Comparison of ENCODE assay signal across 8 cellular contexts in genomic region chr13:29594710-29595379, GRCh38. TPM values are rescaled to one million over a fixed set of nuclear protein-coding genes. Genes with fewer than 3 reads are reported as not detected.
DNase-seq lines count a peak whose midpoint lies in the region; ATAC-seq and TF ChIP-seq lines count a peak whose summit lies in the region.

No MANE protein-coding gene starts in this region.

- peak overlapping the region; percentile 60 to 76 (median 61) for H3K9ac ChIP-seq in skeletal muscle tissue (ENCODE audit: low read depth in 1 of 3, low read length in 3 of 3)

- H3K27me3 Mint-ChIP-seq in Calu3 (ENCODE audit: unreplicated experiment), result no peaks in the 10 kb centered on the region
- peaks cover 7% of the 10 kb centered on the region for H3K27me3 Mint-ChIP-seq in T-helper 1 cell treated with Interleukin-12 subunit alpha and Interleukin-12 subunit beta and Interleukin-4 antibody, amounts not matched to agents 30 μg/mL and 1 μg/mL, for 36 hours (ENCODE audit: low read depth)

- intact Hi-C loops in Calu3 (cut with micrococcal nuclease; ENCODE audit: unreplicated experiment), result loop anchor here (5.0 kb wide), 1 partner anchor 48 kb away; no protein-coding TSS in a partner anchor

- no peaks in the 10 kb centered on the region for H3K9me3 Mint-ChIP-seq in Calu3 (ENCODE audit: low read depth, unreplicated experiment)
- H3K9me3 Mint-ChIP-seq in T-helper 1 cell treated with Interleukin-12 subunit alpha and Interleukin-12 subunit beta and Interleukin-4 antibody, amounts not matched to agents 30 μg/mL and 1 μg/mL, for 36 hours, result no peaks in the 10 kb centered on the region

- ATAC-seq in GM19463 (IDR thresholded peaks at IDR 0.05; ENCODE audit: unreplicated experiment) (peak; percentile 34), HG03565 (IDR thresholded peaks at IDR 0.05; ENCODE audit: unreplicated experiment) (peak; percentile 27)

- peak overlapping the region; percentile 46 for H3K27ac Mint-ChIP-seq in Calu3 (ENCODE audit: unreplicated experiment)
- peak overlapping the region; percentile 92 for H3K27ac Mint-ChIP-seq in T-helper 1 cell treated with Interleukin-12 subunit alpha and Interleukin-12 subunit beta and Interleukin-4 antibody, amounts not matched to agents 30 μg/mL and 1 μg/mL, for 36 hours

- H3K36me3 Mint-ChIP-seq in Calu3 (ENCODE audit: insufficient read depth, unreplicated experiment), result peaks cover 46% of the 10 kb centered on the region
- peaks cover 4% of the 10 kb centered on the region for H3K36me3 Mint-ChIP-seq in T-helper 1 cell treated with Interleukin-12 subunit alpha and Interleukin-12 subunit beta and Interleukin-4 antibody, amounts not matched to agents 30 μg/mL and 1 μg/mL, for 36 hours (ENCODE audit: low read depth)

- BruUV-seq in Calu3 (replicated peaks; lab: Mats Ljungman, UMichigan), result no TSS peak

- CTCF ChIA-PET in Calu3 (lab: Charles Lee), result no interaction called here

- WGBS in iPS DF 6.9 (ENCODE audit: insufficient coverage, insufficient read length), result no CpG with 5 or more reads among the region's 75 CpGs

- peak overlapping the region; percentile 70 for H3K4me3 Mint-ChIP-seq in Calu3 (ENCODE audit: low read depth, unreplicated experiment)
- peak overlapping the region; percentile 90 for H3K4me3 Mint-ChIP-seq in T-helper 1 cell treated with Interleukin-12 subunit alpha and Interleukin-12 subunit beta and Interleukin-4 antibody, amounts not matched to agents 30 μg/mL and 1 μg/mL, for 36 hours

- H3K27ac ChIP-seq in iPS DF 6.9 (ENCODE audit: low read length), result no peak overlapping the region
- peak overlapping the region; percentile 70 for H3K27ac ChIP-seq in skeletal muscle tissue (ENCODE audit: low read depth, low read length)

- H3K4me1 Mint-ChIP-seq in Calu3 (ENCODE audit: low read depth, unreplicated experiment), result peaks cover 43% of the 10 kb centered on the region
- peaks cover 49% of the 10 kb centered on the region for H3K4me1 Mint-ChIP-seq in T-helper 1 cell treated with Interleukin-12 subunit alpha and Interleukin-12 subunit beta and Interleukin-4 antibody, amounts not matched to agents 30 μg/mL and 1 μg/mL, for 36 hours (ENCODE audit: low read depth)

- H3K9me3 ChIP-seq in iPS DF 6.9 (ENCODE audit: control insufficient read depth, insufficient read depth, low read length), result no peaks in the 10 kb centered on the region
- no peaks in the 10 kb centered on the region for H3K9me3 ChIP-seq in skeletal muscle tissue (ENCODE audit: control insufficient read depth in 3 of 3, low read length in 3 of 3)

- no peaks in the 10 kb centered on the region for H3K36me3 ChIP-seq in iPS DF 6.9 (ENCODE audit: control insufficient read depth, insufficient read depth, low read length)
- no peaks in the 10 kb centered on the region for H3K36me3 ChIP-seq in skeletal muscle tissue (ENCODE audit: control insufficient read depth in 3 of 3, insufficient read depth in 3 of 3, low read length in 3 of 3)

- no peak for TF ChIP-seq CTCF in Calu3 (IDR thresholded peaks at IDR 0.05; ENCODE audit: unreplicated experiment)

- H3K4me1 ChIP-seq in iPS DF 6.9 (ENCODE audit: control insufficient read depth, insufficient read depth, low read length) (peaks cover 1% of the 10 kb centered on the region; the same call in 1 of the 2 replicates), skeletal muscle tissue (ENCODE audit: control insufficient read depth in 3 of 3, insufficient read depth in 3 of 3, low read length in 3 of 3) (peaks cover 8 to 11% (median 9%) of the 10 kb centered on the region in 3 donors)

- peak; percentile 37 for DNase-seq in Calu3
- DNase-seq in anterior cingulate cortex (lab: John Stamatoyannopoulos, UW), result peak in 41 of 58 donors; percentile 12 to 82 (median 52)
- DNase-seq in iPS DF 6.9 (ENCODE audit: low read depth, low spot score), result no peak
- DNase-seq in middle frontal gyrus (ENCODE audit: extremely low spot score, low spot score), result no peak

- H3K4me3 ChIP-seq in iPS DF 6.9 (ENCODE audit: low read length), result peak overlapping the region; percentile 91
- peak overlapping the region; percentile 67 to 70 (median 67) for H3K4me3 ChIP-seq in skeletal muscle tissue (ENCODE audit: low read length in 3 of 3)

- H3K27me3 ChIP-seq in iPS DF 6.9 (ENCODE audit: control insufficient read depth, insufficient read depth, low read length) (no peaks in the 10 kb centered on the region), skeletal muscle tissue (ENCODE audit: control insufficient read depth in 3 of 3, insufficient read depth in 3 of 3, low read length in 3 of 3) (peaks cover 0 to 8% (median 7%) of the 10 kb centered on the region in 3 donors)

RNA-seq across cellular contexts. Expression of gene SLC7A1, which starts 0.6 kb away (rescaled TPM):
- 86.6 and 91.4 TPM in 2 replicates for total RNA-seq in Calu3 (2022)
- 4.2 TPM for total RNA-seq in skeletal muscle tissue

Comparison
In these comparisons a context has a peak if more than half of its experiments do, and no peak if none do; other contexts are left out.
1. DNase-seq: peak in Calu3 (single experiment) and anterior cingulate cortex (41 of 58); none in iPS DF 6.9 (single experiment) and middle frontal gyrus (single experiment).
2. RNA of gene SLC7A1, which starts 0.6 kb away (total RNA-seq): 86.6 to 91.4 TPM in Calu3; 4.2 TPM in skeletal muscle tissue (single experiment); every median in the first group is over 10 times any median in the second.